ENCODE assay signal across 15 cellular contexts in genomic region chr3:191761906-191762305, GRCh38.
A peak's percentile ranks its signal among the peaks of the same experiment; 100 is the strongest.
DNase-seq lines count a peak whose midpoint lies in the region; ATAC-seq and TF ChIP-seq lines count a peak whose summit lies in the region.
"Had no signal": no experiment of that assay in that cellular context is flagged by ENCODE, and none has a peak within 500 bp of the region (broad histone marks: within the 10 kb centered on the region; RNA-seq: fewer than 3 reads in every experiment).

No MANE protein-coding gene starts in this region.

- no peaks in the 10 kb centered on the region for H3K79me2 ChIP-seq in GM23338 (replicated peaks; ENCODE audit: insufficient read depth)

- no peaks in the 10 kb centered on the region for H3K27me3 ChIP-seq in GM23338 (ENCODE audit: insufficient read depth)
- H3K27me3 ChIP-seq: suprapubic skin had no signal

- H3K9me2 ChIP-seq in GM23338 (ENCODE audit: insufficient read depth) = no peaks in the 10 kb centered on the region

- H2AFZ ChIP-seq in GM23338 = no peak overlapping the region

- no peak overlapping the region; the same call in 1 of the 2 replicates for H3K4me2 ChIP-seq in GM23338

- H3K27ac ChIP-seq in GM23338 (ENCODE audit: low read depth) = no peak overlapping the region
- H3K27ac ChIP-seq in epithelial cell of prostate = peak overlapping the region; percentile 42
- H3K27ac ChIP-seq: suprapubic skin had no signal

- H3K4me1 Mint-ChIP-seq in GM23338 = peaks cover 15% of the 10 kb centered on the region
- H3K4me1 Mint-ChIP-seq in osteocyte (ENCODE audit: unreplicated experiment) = peaks cover 14% of the 10 kb centered on the region
- H3K4me1 Mint-ChIP-seq: activated CD8-positive, alpha-beta memory T cell treated with anti-CD3 and anti-CD28 coated beads, Interleukin-2, amount 10 ng/mL, durations not matched to agents 7 days and 5 days had no signal

- H3K4me3 Mint-ChIP-seq in GM23338 (no peak overlapping the region), osteocyte (ENCODE audit: unreplicated experiment) (no peak overlapping the region)
- H3K4me3 Mint-ChIP-seq: activated CD8-positive, alpha-beta memory T cell treated with anti-CD3 and anti-CD28 coated beads, Interleukin-2, amount 10 ng/mL, durations not matched to agents 7 days and 5 days had no signal

- TF ChIP-seq CTCF in GM23338 (conservative IDR thresholded peaks at IDR 0.05; ENCODE audit: low read depth in 2 of 2) (no peak), osteocyte (IDR thresholded peaks at IDR 0.05) (no peak)

- H3K9me3 Mint-ChIP-seq in GM23338 (no peaks in the 10 kb centered on the region), osteocyte (ENCODE audit: unreplicated experiment) (peaks cover 17% of the 10 kb centered on the region)

- H4K20me1 ChIP-seq in GM23338 (replicated peaks; ENCODE audit: insufficient read depth) = no peaks in the 10 kb centered on the region

- H3K27me3 Mint-ChIP-seq in GM23338 (ENCODE audit: insufficient read depth, low read depth, poor library complexity) (no peaks in the 10 kb centered on the region), osteocyte (ENCODE audit: unreplicated experiment) (no peaks in the 10 kb centered on the region)
- H3K27me3 Mint-ChIP-seq: activated CD8-positive, alpha-beta memory T cell treated with anti-CD3 and anti-CD28 coated beads, Interleukin-2, amount 10 ng/mL, durations not matched to agents 7 days and 5 days had no signal

- no peaks in the 10 kb centered on the region for H3K36me3 ChIP-seq in GM23338 (ENCODE audit: insufficient read depth)
- H3K36me3 ChIP-seq: suprapubic skin had no signal

- H3F3A ChIP-seq in GM23338 (replicated peaks; ENCODE audit: low read depth) = no peaks in the 10 kb centered on the region

- H3K36me3 Mint-ChIP-seq in GM23338 (ENCODE audit: low read depth) = no peaks in the 10 kb centered on the region
- H3K36me3 Mint-ChIP-seq in osteocyte (ENCODE audit: unreplicated experiment) = no peaks in the 10 kb centered on the region
- H3K36me3 Mint-ChIP-seq: activated CD8-positive, alpha-beta memory T cell treated with anti-CD3 and anti-CD28 coated beads, Interleukin-2, amount 10 ng/mL, durations not matched to agents 7 days and 5 days had no signal

- DNase-seq in GM23338 (ENCODE audit: low spot score) (peak; percentile 11), NCI-H82 (lab: John Stamatoyannopoulos, UW) (peak; percentile 81), epithelial cell of prostate (ENCODE audit: low read depth, low spot score) (no peak), osteocyte (ENCODE audit: extremely low spot score, unreplicated experiment) (no peak), SHP77 (lab: John Stamatoyannopoulos, UW) (no peak), MV-4-11 (lab: John Stamatoyannopoulos, UW) (no peak)
- DNase-seq: activated CD4-positive, alpha-beta T cell treated with anti-CD3 and anti-CD28 coated beads for 1 hour; activated CD8-positive, alpha-beta memory T cell treated with anti-CD3 and anti-CD28 coated beads, Interleukin-2, amount 10 ng/mL, durations not matched to agents 7 days and 5 days; DMS 273 treated with DMSO at 0.1 percent for 48 hours; IMR-90; NCI-H1105 treated with DMSO at 0.1 percent for 48 hours; stimulated activated CD4-positive, alpha-beta T cell treated with anti-CD3 and anti-CD28 coated beads, Interleukin-2, amount 100 ng/mL, for 48 hours had no signal

- no peak overlapping the region for H3K4me3 ChIP-seq in GM23338
- H3K4me3 ChIP-seq: suprapubic skin had no signal

- ATAC-seq in GM23338 = no peak
- ATAC-seq in GM19397 (IDR thresholded peaks at IDR 0.05; ENCODE audit: unreplicated experiment) = no peak
- ATAC-seq: activated CD8-positive, alpha-beta memory T cell treated with anti-CD3 and anti-CD28 coated beads, Interleukin-2, amount 10 ng/mL, durations not matched to agents 7 days and 5 days; sciatic nerve had no signal

- no peaks in the 10 kb centered on the region; the same call in none of the 2 replicates for H3K4me1 ChIP-seq in GM23338 (ENCODE audit: insufficient read depth)
- H3K4me1 ChIP-seq: suprapubic skin had no signal

- H3K27ac Mint-ChIP-seq in GM23338 = peak overlapping the region; percentile 89
- peak overlapping the region; percentile 86 for H3K27ac Mint-ChIP-seq in osteocyte (ENCODE audit: unreplicated experiment)
- H3K27ac Mint-ChIP-seq: activated CD8-positive, alpha-beta memory T cell treated with anti-CD3 and anti-CD28 coated beads, Interleukin-2, amount 10 ng/mL, durations not matched to agents 7 days and 5 days had no signal

TF ChIP-seq in GM23338, 12 proteins besides CTCF, POLR2A, EP300 and RAD21 (continues in another document):
- no peak for TF ChIP-seq STAT1 (IDR thresholded peaks at IDR 0.05; ENCODE audit: unreplicated experiment)
- TF ChIP-seq, protein P1, sequence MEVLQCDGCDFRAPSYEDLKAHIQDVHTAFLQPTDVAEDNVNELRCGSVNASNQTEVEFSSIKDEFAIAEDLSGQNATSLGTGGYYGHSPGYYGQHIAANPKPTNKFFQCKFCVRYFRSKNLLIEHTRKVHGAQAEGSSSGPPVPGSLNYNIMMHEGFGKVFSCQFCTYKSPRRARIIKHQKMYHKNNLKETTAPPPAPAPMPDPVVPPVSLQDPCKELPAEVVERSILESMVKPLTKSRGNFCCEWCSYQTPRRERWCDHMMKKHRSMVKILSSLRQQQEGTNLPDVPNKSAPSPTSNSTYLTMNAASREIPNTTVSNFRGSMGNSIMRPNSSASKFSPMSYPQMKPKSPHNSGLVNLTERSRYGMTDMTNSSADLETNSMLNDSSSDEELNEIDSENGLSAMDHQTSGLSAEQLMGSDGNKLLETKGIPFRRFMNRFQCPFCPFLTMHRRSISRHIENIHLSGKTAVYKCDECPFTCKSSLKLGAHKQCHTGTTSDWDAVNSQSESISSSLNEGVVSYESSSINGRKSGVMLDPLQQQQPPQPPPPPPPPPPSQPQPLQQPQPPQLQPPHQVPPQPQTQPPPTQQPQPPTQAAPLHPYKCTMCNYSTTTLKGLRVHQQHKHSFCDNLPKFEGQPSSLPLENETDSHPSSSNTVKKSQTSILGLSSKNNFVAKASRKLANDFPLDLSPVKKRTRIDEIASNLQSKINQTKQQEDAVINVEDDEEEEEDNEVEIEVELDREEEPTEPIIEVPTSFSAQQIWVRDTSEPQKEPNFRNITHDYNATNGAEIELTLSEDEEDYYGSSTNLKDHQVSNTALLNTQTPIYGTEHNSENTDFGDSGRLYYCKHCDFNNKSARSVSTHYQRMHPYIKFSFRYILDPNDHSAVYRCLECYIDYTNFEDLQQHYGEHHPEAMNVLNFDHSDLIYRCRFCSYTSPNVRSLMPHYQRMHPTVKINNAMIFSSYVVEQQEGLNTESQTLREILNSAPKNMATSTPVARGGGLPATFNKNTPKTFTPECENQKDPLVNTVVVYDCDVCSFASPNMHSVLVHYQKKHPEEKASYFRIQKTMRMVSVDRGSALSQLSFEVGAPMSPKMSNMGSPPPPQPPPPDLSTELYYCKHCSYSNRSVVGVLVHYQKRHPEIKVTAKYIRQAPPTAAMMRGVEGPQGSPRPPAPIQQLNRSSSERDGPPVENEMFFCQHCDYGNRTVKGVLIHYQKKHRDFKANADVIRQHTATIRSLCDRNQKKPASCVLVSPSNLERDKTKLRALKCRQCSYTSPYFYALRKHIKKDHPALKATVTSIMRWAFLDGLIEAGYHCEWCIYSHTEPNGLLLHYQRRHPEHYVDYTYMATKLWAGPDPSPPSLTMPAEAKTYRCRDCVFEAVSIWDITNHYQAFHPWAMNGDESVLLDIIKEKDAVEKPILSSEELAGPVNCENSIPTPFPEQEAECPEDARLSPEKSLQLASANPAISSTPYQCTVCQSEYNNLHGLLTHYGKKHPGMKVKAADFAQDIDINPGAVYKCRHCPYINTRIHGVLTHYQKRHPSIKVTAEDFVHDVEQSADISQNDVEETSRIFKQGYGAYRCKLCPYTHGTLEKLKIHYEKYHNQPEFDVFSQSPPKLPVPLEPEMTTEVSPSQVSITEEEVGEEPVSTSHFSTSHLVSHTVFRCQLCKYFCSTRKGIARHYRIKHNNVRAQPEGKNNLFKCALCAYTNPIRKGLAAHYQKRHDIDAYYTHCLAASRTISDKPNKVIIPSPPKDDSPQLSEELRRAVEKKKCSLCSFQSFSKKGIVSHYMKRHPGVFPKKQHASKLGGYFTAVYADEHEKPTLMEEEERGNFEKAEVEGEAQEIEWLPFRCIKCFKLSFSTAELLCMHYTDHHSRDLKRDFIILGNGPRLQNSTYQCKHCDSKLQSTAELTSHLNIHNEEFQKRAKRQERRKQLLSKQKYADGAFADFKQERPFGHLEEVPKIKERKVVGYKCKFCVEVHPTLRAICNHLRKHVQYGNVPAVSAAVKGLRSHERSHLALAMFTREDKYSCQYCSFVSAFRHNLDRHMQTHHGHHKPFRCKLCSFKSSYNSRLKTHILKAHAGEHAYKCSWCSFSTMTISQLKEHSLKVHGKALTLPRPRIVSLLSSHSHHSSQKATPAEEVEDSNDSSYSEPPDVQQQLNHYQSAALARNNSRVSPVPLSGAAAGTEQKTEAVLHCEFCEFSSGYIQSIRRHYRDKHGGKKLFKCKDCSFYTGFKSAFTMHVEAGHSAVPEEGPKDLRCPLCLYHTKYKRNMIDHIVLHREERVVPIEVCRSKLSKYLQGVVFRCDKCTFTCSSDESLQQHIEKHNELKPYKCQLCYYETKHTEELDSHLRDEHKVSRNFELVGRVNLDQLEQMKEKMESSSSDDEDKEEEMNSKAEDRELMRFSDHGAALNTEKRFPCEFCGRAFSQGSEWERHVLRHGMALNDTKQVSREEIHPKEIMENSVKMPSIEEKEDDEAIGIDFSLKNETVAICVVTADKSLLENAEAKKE (CRISPR knock-in tag; IDR thresholded peaks at IDR 0.05) = no peak

Comparison
In these comparisons a context has a peak if more than half of its experiments do, and no peak if none do; other contexts are left out.
1. DNase-seq: peak in GM23338 (single experiment) and NCI-H82 (single experiment); none in epithelial cell of prostate (single experiment), osteocyte (single experiment), SHP77 (0 of 2) and MV-4-11 (single experiment).